Comparison of ENCODE assay signal across 8 cellular contexts in the genomic region with DNA sequence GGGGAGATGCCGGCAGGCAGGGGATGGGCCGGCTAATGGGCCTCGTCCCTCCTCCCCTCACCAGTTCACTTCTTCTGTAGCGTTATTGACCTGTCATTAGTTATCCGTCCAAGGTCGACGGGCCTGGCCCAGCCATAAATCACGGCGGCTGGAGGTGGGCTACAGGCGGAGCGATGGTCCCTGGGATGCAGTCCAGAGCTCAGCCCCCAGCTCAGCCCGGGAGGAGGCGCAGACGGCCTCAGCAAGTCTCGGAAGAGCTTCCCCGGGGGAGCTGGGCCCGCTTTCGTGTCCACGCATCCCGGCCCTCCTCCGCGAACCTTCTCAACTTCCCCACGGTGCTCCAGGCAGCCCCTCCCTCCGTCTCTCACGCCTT. TPM values are rescaled to one million over a fixed set of nuclear protein-coding genes. Genes with fewer than 3 reads are reported as not detected.
DNase-seq lines count a peak whose midpoint lies in the region; ATAC-seq and TF ChIP-seq lines count a peak whose summit lies in the region.

No MANE protein-coding gene starts in this region.

- H3K4me1 ChIP-seq in DOHH2 (ENCODE audit: control insufficient read depth, low read length) (peaks cover 25% of the 10 kb centered on the region), NT2/D1 (ENCODE audit: insufficient read depth, insufficient read length) (no peaks in the 10 kb centered on the region), endodermal cell (ENCODE audit: control insufficient read depth, insufficient read depth, low read length) (peaks cover 3% of the 10 kb centered on the region), parathyroid adenoma (peaks cover 14% of the 10 kb centered on the region)

- DNase-seq in NT2/D1 (ENCODE audit: low read depth, low spot score): no peak
- DNase-seq in endodermal cell: no peak
- no peak for DNase-seq in stimulated activated CD4-positive, alpha-beta T cell treated with anti-CD3 and anti-CD28 coated beads, Interleukin-12 subunit alpha, Interleukin-12 subunit beta, amount 100 ng/mL, for 4 hours
- DNase-seq in ACHN: no peak
- DNase-seq in NCI-H187 treated with DMSO at 0.1 percent for 48 hours (lab: John Stamatoyannopoulos, UW): no peak

- no peak for ATAC-seq in GM19397 (IDR thresholded peaks at IDR 0.05; ENCODE audit: unreplicated experiment)

- H3K4me3 ChIP-seq in DOHH2 (ENCODE audit: low read length): peak overlapping the region; percentile 80
- peak overlapping the region; percentile 65 for H3K4me3 ChIP-seq in NT2/D1 (ENCODE audit: insufficient read length, low read depth)
- peak overlapping the region; percentile 82 for H3K4me3 ChIP-seq in endodermal cell (ENCODE audit: low read length)
- H3K4me3 ChIP-seq in parathyroid adenoma (ENCODE audit: low read depth, low read length): no peak overlapping the region

- H3K9me3 Mint-ChIP-seq in endodermal cell: peaks cover 4% of the 10 kb centered on the region

- H3K9ac ChIP-seq in NT2/D1 (ENCODE audit: insufficient read length, low read depth): peak overlapping the region; percentile 64
- no peak overlapping the region for H3K9ac ChIP-seq in endodermal cell (ENCODE audit: extremely low read depth, low read length, poor library complexity, severe bottlenecking)
- no peak overlapping the region for H3K9ac ChIP-seq in parathyroid adenoma

- no peaks in the 10 kb centered on the region for H3K36me3 Mint-ChIP-seq in endodermal cell (ENCODE audit: low read depth)

- H3K27me3 Mint-ChIP-seq in endodermal cell (ENCODE audit: insufficient read depth): peaks cover 83% of the 10 kb centered on the region

- no peak overlapping the region for H3K27ac ChIP-seq in DOHH2 (ENCODE audit: low read depth, low read length)
- H3K27ac ChIP-seq in endodermal cell (ENCODE audit: low read depth, low read length): no peak overlapping the region
- no peak overlapping the region for H3K27ac ChIP-seq in parathyroid adenoma

- no peaks in the 10 kb centered on the region for H3F3A ChIP-seq in DOHH2 (ENCODE audit: control insufficient read depth, insufficient read depth)

- no peaks in the 10 kb centered on the region for H3K79me2 ChIP-seq in DOHH2 (ENCODE audit: control insufficient read depth, low read length)
- no peaks in the 10 kb centered on the region for H3K79me2 ChIP-seq in parathyroid adenoma

- in situ Hi-C loops in ACHN (cut with HindIII; ENCODE audit: low pct_ligation_motif_present, low pct_unique_long_range_greater_than_20kb, low sequenced_read_pairs): no loop called here

- H4K20me1 ChIP-seq in DOHH2 (ENCODE audit: control insufficient read depth, insufficient read depth, low read depth, low read length): no peaks in the 10 kb centered on the region; the same call in 1 of the 2 replicates

- H3K4me3 Mint-ChIP-seq in endodermal cell: peak overlapping the region; percentile 60

- H3K9me2 ChIP-seq in DOHH2 (replicated peaks; ENCODE audit: control insufficient read depth, low read length): no peaks in the 10 kb centered on the region

- H3K9me3 ChIP-seq in DOHH2 (ENCODE audit: control insufficient read depth, insufficient read depth, low read length): no peaks in the 10 kb centered on the region
- H3K9me3 ChIP-seq in NT2/D1 (ENCODE audit: insufficient read depth, low read length): no peaks in the 10 kb centered on the region
- no peaks in the 10 kb centered on the region for H3K9me3 ChIP-seq in endodermal cell (ENCODE audit: control insufficient read depth, low read length)
- H3K9me3 ChIP-seq in parathyroid adenoma (ENCODE audit: control insufficient read depth, low read length): no peaks in the 10 kb centered on the region

- peak overlapping the region; percentile 96 for H3K4me2 ChIP-seq in DOHH2 (ENCODE audit: low read length)
- H3K4me2 ChIP-seq in parathyroid adenoma (ENCODE audit: low read length): peak overlapping the region; percentile 64

- no peak overlapping the region for H3K27ac Mint-ChIP-seq in endodermal cell

- H2AFZ ChIP-seq in parathyroid adenoma: peak overlapping the region; percentile 100

- no peaks in the 10 kb centered on the region for H3K36me3 ChIP-seq in DOHH2 (ENCODE audit: control insufficient read depth, low read length)
- no peaks in the 10 kb centered on the region for H3K36me3 ChIP-seq in NT2/D1 (ENCODE audit: insufficient read depth, insufficient read length, low read length)
- H3K36me3 ChIP-seq in endodermal cell (ENCODE audit: control insufficient read depth, insufficient read depth, low read length): no peaks in the 10 kb centered on the region
- H3K36me3 ChIP-seq in parathyroid adenoma (ENCODE audit: control insufficient read depth, insufficient read depth, low read length): no peaks in the 10 kb centered on the region

- H3K4me1 Mint-ChIP-seq in endodermal cell: peaks cover 9% of the 10 kb centered on the region

- WGBS in endodermal cell (ENCODE audit: insufficient coverage in 1 of 2, insufficient read length in 1 of 2), 2 experiments: 7 to 18% methylated on average over 6 to 22 of the region's 25 CpGs

- TF ChIP-seq CTCF in DOHH2 (IDR thresholded peaks at IDR 0.05; ENCODE audit: low read depth, low read length, poor library complexity, severe bottlenecking) (no peak), endodermal cell (conservative IDR thresholded peaks at IDR 0.05) (no peak), parathyroid adenoma (IDR thresholded peaks at IDR 0.05) (no peak)

- peaks cover 54% of the 10 kb centered on the region for H3K27me3 ChIP-seq in DOHH2 (ENCODE audit: control insufficient read depth, low read length)
- H3K27me3 ChIP-seq in NT2/D1 (ENCODE audit: insufficient read depth, insufficient read length): peaks cover 44% of the 10 kb centered on the region
- H3K27me3 ChIP-seq in endodermal cell (ENCODE audit: control insufficient read depth, insufficient read depth, low read length, poor library complexity, severe bottlenecking): peaks cover 69% of the 10 kb centered on the region
- H3K27me3 ChIP-seq in parathyroid adenoma (ENCODE audit: control insufficient read depth, insufficient read depth, low read length): peaks cover 15% of the 10 kb centered on the region

RNA-seq across cellular contexts. Expression of a gene that starts 18.6 kb away (rescaled TPM):
- total RNA-seq in endodermal cell: 10 to 100 TPM; 51.8 to 59.3 TPM
- 39.0 TPM for polyA plus RNA-seq in endodermal cell (2013, experiment 1 of 2)
- 28.8 TPM for polyA plus RNA-seq in endodermal cell (2013, experiment 2 of 2)

RNA-seq across cellular contexts. Expression of a gene that starts 18.7 kb away (rescaled TPM):
- total RNA-seq in endodermal cell: 10 to 100 TPM; 33.3 to 52.0 TPM
- 43.1 TPM for polyA plus RNA-seq in endodermal cell (2013, experiment 1 of 2)
- 46.7 TPM for polyA plus RNA-seq in endodermal cell (2013, experiment 2 of 2)
